In the genomic region with DNA sequence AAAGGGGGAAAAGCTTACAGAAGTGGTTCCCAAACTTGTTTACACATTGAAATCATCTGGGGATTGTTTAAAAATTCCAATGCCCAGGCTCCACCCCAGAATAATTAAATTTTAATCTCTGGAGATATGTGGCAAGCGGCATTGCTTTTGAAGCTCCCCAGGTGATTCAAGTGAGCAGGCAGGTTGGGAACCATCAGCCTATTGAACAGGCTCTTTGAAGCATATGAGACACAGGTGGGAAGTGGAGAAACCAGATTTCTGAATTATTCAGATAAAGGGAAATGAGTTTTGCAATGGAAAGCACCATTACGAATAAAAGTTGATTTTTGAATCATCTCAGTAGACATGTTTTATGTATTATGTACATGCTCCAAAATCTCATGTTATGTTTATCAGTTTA, we compare ENCODE assay signal across 21 cellular contexts. TPM values are rescaled to one million over a fixed set of nuclear protein-coding genes. Genes with fewer than 3 reads are reported as not detected.
DNase-seq lines count a peak whose midpoint lies in the region; ATAC-seq and TF ChIP-seq lines count a peak whose summit lies in the region.
"Had no signal": no experiment of that assay in that cellular context is flagged by ENCODE, and none has a peak within 500 bp of the region (broad histone marks: within the 10 kb centered on the region; RNA-seq: fewer than 3 reads in every experiment).

No MANE protein-coding gene starts in this region.

- POLR2A ChIA-PET in activated CD4-positive, alpha-beta memory T cell treated with anti-CD3 and anti-CD28 coated beads for 36 hours (lab: Charles Lee) = no interaction called here

- H3K27ac Mint-ChIP-seq in activated CD4-positive, alpha-beta memory T cell treated with anti-CD3 and anti-CD28 coated beads for 36 hours = no peak overlapping the region

- peaks cover 17% of the 10 kb centered on the region for H3K4me1 Mint-ChIP-seq in activated CD4-positive, alpha-beta memory T cell treated with anti-CD3 and anti-CD28 coated beads for 36 hours (ENCODE audit: low read depth)

- ATAC-seq in esophagus mucosa (peak; percentile 69), SK-N-SH treated with all-trans-retinoic acid at 6 μM for 48 hours (no peak)
- ATAC-seq: GM23338, HCT116 had no signal

- peak; percentile 16 for DNase-seq in HT-29 (ENCODE audit: low spot score)
- peak; percentile 44 for DNase-seq in SW480 (ENCODE audit: low spot score)
- DNase-seq in dermis blood vessel endothelial cell = peak; percentile 10
- DNase-seq in activated naive CD4-positive, alpha-beta T cell treated with anti-CD3 and anti-CD28 coated beads, Interleukin-2, amount 50 U/mL, for 16 hours = no peak
- DNase-seq in activated CD4-positive, alpha-beta memory T cell treated with anti-CD3 and anti-CD28 coated beads for 36 hours = no peak
- no peak for DNase-seq in activated CD8-positive, alpha-beta memory T cell treated with anti-CD3 and anti-CD28 coated beads for 24 hours
- DNase-seq: C1 segment of cervical spinal cord; Calu3; CD4-positive, alpha-beta memory T cell; COR-L47; DMS53; DMS79 treated with DMSO at 0.1 percent for 48 hours; GF-D8; H9 had no signal

- CTCF ChIA-PET in activated CD4-positive, alpha-beta memory T cell treated with anti-CD3 and anti-CD28 coated beads for 36 hours (lab: Charles Lee) = interaction anchor here (0.8 kb wide), 1 partner anchor 383 kb away, joined by 3 read pairs; no protein-coding TSS in a partner anchor

- H3K27me3 Mint-ChIP-seq in activated CD4-positive, alpha-beta memory T cell treated with anti-CD3 and anti-CD28 coated beads for 36 hours = no peaks in the 10 kb centered on the region

- intact Hi-C loops in activated CD4-positive, alpha-beta memory T cell treated with anti-CD3 and anti-CD28 coated beads for 36 hours (cut with micrococcal nuclease) = loop anchor here (2.0 kb wide), 1 partner anchor 52 kb away; no protein-coding TSS in a partner anchor

- no peaks in the 10 kb centered on the region for H3K9me3 Mint-ChIP-seq in activated CD4-positive, alpha-beta memory T cell treated with anti-CD3 and anti-CD28 coated beads for 36 hours
- H3K9me3 Mint-ChIP-seq: GM23338, H9 had no signal

- no peak overlapping the region for H3K4me3 Mint-ChIP-seq in activated CD4-positive, alpha-beta memory T cell treated with anti-CD3 and anti-CD28 coated beads for 36 hours
- H3K4me3 Mint-ChIP-seq: CD4-positive, alpha-beta memory T cell; GM23338; H9 had no signal

- no peaks in the 10 kb centered on the region for H3K36me3 Mint-ChIP-seq in activated CD4-positive, alpha-beta memory T cell treated with anti-CD3 and anti-CD28 coated beads for 36 hours

TF ChIP-seq in SK-N-SH treated with all-trans-retinoic acid at 6 μM for 48 hours, 23 proteins besides CTCF, POLR2A, EP300 and RAD21 (continues in another document):
- no peak for TF ChIP-seq ZFP30 (CRISPR knock-in tag; IDR thresholded peaks at IDR 0.05)
- TF ChIP-seq ZFP3 (CRISPR knock-in tag; IDR thresholded peaks at IDR 0.05) = no peak
- no peak for TF ChIP-seq CSDC2 (CRISPR knock-in tag; IDR thresholded peaks at IDR 0.05)
- TF ChIP-seq, protein P1, sequence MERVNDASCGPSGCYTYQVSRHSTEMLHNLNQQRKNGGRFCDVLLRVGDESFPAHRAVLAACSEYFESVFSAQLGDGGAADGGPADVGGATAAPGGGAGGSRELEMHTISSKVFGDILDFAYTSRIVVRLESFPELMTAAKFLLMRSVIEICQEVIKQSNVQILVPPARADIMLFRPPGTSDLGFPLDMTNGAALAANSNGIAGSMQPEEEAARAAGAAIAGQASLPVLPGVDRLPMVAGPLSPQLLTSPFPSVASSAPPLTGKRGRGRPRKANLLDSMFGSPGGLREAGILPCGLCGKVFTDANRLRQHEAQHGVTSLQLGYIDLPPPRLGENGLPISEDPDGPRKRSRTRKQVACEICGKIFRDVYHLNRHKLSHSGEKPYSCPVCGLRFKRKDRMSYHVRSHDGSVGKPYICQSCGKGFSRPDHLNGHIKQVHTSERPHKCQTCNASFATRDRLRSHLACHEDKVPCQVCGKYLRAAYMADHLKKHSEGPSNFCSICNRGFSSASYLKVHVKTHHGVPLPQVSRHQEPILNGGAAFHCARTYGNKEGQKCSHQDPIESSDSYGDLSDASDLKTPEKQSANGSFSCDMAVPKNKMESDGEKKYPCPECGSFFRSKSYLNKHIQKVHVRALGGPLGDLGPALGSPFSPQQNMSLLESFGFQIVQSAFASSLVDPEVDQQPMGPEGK (CRISPR knock-in tag; IDR thresholded peaks at IDR 0.05; ENCODE audit: borderline replicate concordance) = no peak
- no peak for TF ChIP-seq ESRRG (CRISPR knock-in tag; IDR thresholded peaks at IDR 0.05)
- TF ChIP-seq ZC3H10 (CRISPR knock-in tag; IDR thresholded peaks at IDR 0.05) = no peak
- no peak for TF ChIP-seq CREB5 (CRISPR knock-in tag; IDR thresholded peaks at IDR 0.05; ENCODE audit: low read depth)
- no peak for TF ChIP-seq TOX (CRISPR knock-in tag; IDR thresholded peaks at IDR 0.05; ENCODE audit: borderline replicate concordance)
- no peak for TF ChIP-seq PPARA (CRISPR knock-in tag; IDR thresholded peaks at IDR 0.05; ENCODE audit: borderline replicate concordance)
- TF ChIP-seq SNAI2 (CRISPR knock-in tag; IDR thresholded peaks at IDR 0.05) = no peak
- TF ChIP-seq, protein P2, sequence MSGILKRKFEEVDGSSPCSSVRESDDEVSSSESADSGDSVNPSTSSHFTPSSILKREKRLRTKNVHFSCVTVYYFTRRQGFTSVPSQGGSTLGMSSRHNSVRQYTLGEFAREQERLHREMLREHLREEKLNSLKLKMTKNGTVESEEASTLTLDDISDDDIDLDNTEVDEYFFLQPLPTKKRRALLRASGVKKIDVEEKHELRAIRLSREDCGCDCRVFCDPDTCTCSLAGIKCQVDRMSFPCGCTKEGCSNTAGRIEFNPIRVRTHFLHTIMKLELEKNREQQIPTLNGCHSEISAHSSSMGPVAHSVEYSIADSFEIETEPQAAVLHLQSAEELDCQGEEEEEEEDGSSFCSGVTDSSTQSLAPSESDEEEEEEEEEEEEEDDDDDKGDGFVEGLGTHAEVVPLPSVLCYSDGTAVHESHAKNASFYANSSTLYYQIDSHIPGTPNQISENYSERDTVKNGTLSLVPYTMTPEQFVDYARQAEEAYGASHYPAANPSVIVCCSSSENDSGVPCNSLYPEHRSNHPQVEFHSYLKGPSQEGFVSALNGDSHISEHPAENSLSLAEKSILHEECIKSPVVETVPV (CRISPR knock-in tag; IDR thresholded peaks at IDR 0.05) = no peak
- no peak for TF ChIP-seq ZNF70 (CRISPR knock-in tag; IDR thresholded peaks at IDR 0.05)
- no peak for TF ChIP-seq RARB (CRISPR knock-in tag; IDR thresholded peaks at IDR 0.05)
- no peak for TF ChIP-seq TCF4 (CRISPR knock-in tag; IDR thresholded peaks at IDR 0.05; ENCODE audit: borderline replicate concordance)
- TF ChIP-seq OSR1 (CRISPR knock-in tag; IDR thresholded peaks at IDR 0.05) = no peak
- no peak for TF ChIP-seq ISL1 (CRISPR knock-in tag; IDR thresholded peaks at IDR 0.05)
- no peak for TF ChIP-seq ZNF8 (CRISPR knock-in tag; IDR thresholded peaks at IDR 0.05)
- no peak for TF ChIP-seq POU6F1 (CRISPR knock-in tag; IDR thresholded peaks at IDR 0.05; ENCODE audit: borderline replicate concordance, low read depth)

RNA-seq across cellular contexts. Expression of gene NOSTRIN, which starts 57.6 kb away (rescaled TPM):
- 5.1 and 5.6 TPM in 2 replicates for total RNA-seq in HT-29 (2014; rRNA removed; shearing (Covaris generic))
- 4.5 and 34.9 TPM in 2 replicates for total RNA-seq in dermis blood vessel endothelial cell
- 3.6 TPM for total RNA-seq in esophagus mucosa
- total RNA-seq in activated CD4-positive, alpha-beta memory T cell treated with anti-CD3 and anti-CD28 coated beads for 36 hours = not detected
- total RNA-seq: A673; CD4-positive, alpha-beta memory T cell; Daoy; G401; GM23338; H9 had no signal

Comparison
In these comparisons a context has a peak if more than half of its experiments do, and no peak if none do; other contexts are left out.
1. DNase-seq: peak in HT-29 (single experiment), SW480 (single experiment) and dermis blood vessel endothelial cell (single experiment); none in activated naive CD4-positive, alpha-beta T cell treated with anti-CD3 and anti-CD28 coated beads, Interleukin-2, amount 50 U/mL, for 16 hours (single experiment), activated CD4-positive, alpha-beta memory T cell treated with anti-CD3 and anti-CD28 coated beads for 36 hours (single experiment) and activated CD8-positive, alpha-beta memory T cell treated with anti-CD3 and anti-CD28 coated beads for 24 hours (single experiment).